In the genomic region with DNA sequence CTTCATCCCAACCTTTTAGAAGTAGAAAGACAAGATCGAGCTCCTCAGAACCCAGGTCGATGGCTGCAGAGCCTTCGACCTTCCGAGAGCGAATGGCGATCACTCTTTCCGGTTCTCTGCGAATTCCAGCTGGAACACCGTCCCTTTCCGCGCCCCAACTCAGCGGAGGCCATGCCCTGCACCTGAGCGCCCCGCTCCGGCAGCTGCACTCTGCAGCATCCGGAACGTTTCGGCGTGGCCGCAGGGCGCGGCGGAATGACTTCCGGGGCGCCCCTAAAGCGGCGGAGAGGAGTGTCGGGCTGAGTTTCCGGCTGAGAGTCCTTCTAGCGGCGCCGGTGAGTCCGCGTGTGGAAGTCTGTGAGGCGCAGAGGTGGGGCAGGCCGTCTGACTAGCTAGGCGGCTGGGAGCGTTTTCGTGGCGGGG, we compare ENCODE assay signal across 8 cellular contexts. TPM values are rescaled to one million over a fixed set of nuclear protein-coding genes. Genes with fewer than 3 reads are reported as not detected.
DNase-seq lines count a peak whose midpoint lies in the region; ATAC-seq and TF ChIP-seq lines count a peak whose summit lies in the region.
"Not testable (repeated sequence)": the region's sequence is repeated elsewhere in the genome, so short reads cannot be mapped to it uniquely, and the experiment has no call there.

A gene (plus strand): TSS at position 284 of the 423 bp plus-strand sequence. CDS start 4,942 bp downstream, outside the sequence.

- TF ChIP-seq CTCF in GM12875 (IDR thresholded peaks at IDR 0.05; ENCODE audit: borderline replicate concordance, insufficient read depth, low read depth, low read length), result peak; percentile 28; the same call in 1 of the 2 replicates
- TF ChIP-seq CTCF in HEK293 (tag by site-specific recombination; IDR thresholded peaks at IDR 0.05), result not testable (repeated sequence)

- H3K27ac ChIP-seq in HEK293 (ENCODE audit: extremely low read depth, low read depth, low read length) (peak within 1 kb of the TSS; percentile 12; the same call in 1 of the 2 replicates), KOPT-K1 (ENCODE audit: low read depth, low read length, poor library complexity, severe bottlenecking) (peak within 1 kb of the TSS; percentile 50)

- peak; percentile 71 to 74 for DNase-seq in activated CD4-positive, alpha-beta T cell treated with anti-CD3 and anti-CD28 coated beads, Interleukin-2, amount 50 U/mL, for 48 hours
- peak; percentile 49 to 69 for DNase-seq in central memory CD8-positive, alpha-beta T cell (ENCODE audit: low spot score in 2 of 2)
- not testable (repeated sequence) for DNase-seq in pulmonary artery endothelial cell (ENCODE audit: low read depth, low spot score)
- peak; percentile 53 for DNase-seq in superior temporal gyrus (ENCODE audit: extremely low spot score)

- not testable (repeated sequence) for H3K9me3 ChIP-seq in HEK293 (ENCODE audit: control insufficient read depth, insufficient read depth, low read depth, low read length); KOPT-K1 (ENCODE audit: insufficient read depth, low read length, poor library complexity, severe bottlenecking); iPS-15b (ENCODE audit: control insufficient read depth, insufficient read depth, low read length)

- CTCF ChIA-PET in HEK293 (lab: Yijun Ruan, JAX), result not testable (repeated sequence)

- H3K27ac Mint-ChIP-seq in central memory CD8-positive, alpha-beta T cell (ENCODE audit: low read depth), result peak within 1 kb of the TSS; percentile 96

- not testable (repeated sequence) for H3K9ac ChIP-seq in iPS-15b (ENCODE audit: low read depth, low read length)

- POLR2A ChIA-PET in HEK293 (lab: Yijun Ruan, JAX), result not testable (repeated sequence)

- H3K27me3 ChIP-seq in iPS-15b (ENCODE audit: control insufficient read depth, insufficient read depth, low read length), result not testable (repeated sequence)

- not testable (repeated sequence) for H3K36me3 ChIP-seq in HEK293 (ENCODE audit: control insufficient read depth in 2 of 2, insufficient read depth in 1 of 2, low read length in 2 of 2); KOPT-K1 (ENCODE audit: insufficient read depth, low read length); iPS-15b (ENCODE audit: control insufficient read depth, insufficient read depth, low read length)

- ATAC-seq in central memory CD8-positive, alpha-beta T cell (replicated peaks; ENCODE audit: extremely low read depth, poor library complexity, severe bottlenecking), result peak; percentile 99

- H3K27me3 Mint-ChIP-seq in central memory CD8-positive, alpha-beta T cell, result not testable (repeated sequence)

- not testable (repeated sequence) for H3K4me1 ChIP-seq in HEK293 (ENCODE audit: control insufficient read depth, insufficient read depth, low read length); iPS-15b (ENCODE audit: control insufficient read depth, insufficient read depth, low read length)

- H3K4me1 Mint-ChIP-seq in central memory CD8-positive, alpha-beta T cell, result not testable (repeated sequence)

- peak within 1 kb of the TSS; percentile 47 for H3K4me3 ChIP-seq in GM12875 (ENCODE audit: low read depth, low read length)
- H3K4me3 ChIP-seq in HEK293 (ENCODE audit: low read depth, low read length), result peak within 1 kb of the TSS; percentile 47
- peak within 1 kb of the TSS; percentile 70 for H3K4me3 ChIP-seq in iPS-15b (ENCODE audit: low read depth, low read length)

- H3K36me3 Mint-ChIP-seq in central memory CD8-positive, alpha-beta T cell (ENCODE audit: insufficient read depth), result not testable (repeated sequence)

- H3K9me3 Mint-ChIP-seq in central memory CD8-positive, alpha-beta T cell, result not testable (repeated sequence)

- H3K4me3 Mint-ChIP-seq in central memory CD8-positive, alpha-beta T cell, result peak within 1 kb of the TSS; percentile 88

TF ChIP-seq in HEK293, 187 proteins besides CTCF, POLR2A, EP300 and RAD21:
- TF ChIP-seq, protein P1, sequence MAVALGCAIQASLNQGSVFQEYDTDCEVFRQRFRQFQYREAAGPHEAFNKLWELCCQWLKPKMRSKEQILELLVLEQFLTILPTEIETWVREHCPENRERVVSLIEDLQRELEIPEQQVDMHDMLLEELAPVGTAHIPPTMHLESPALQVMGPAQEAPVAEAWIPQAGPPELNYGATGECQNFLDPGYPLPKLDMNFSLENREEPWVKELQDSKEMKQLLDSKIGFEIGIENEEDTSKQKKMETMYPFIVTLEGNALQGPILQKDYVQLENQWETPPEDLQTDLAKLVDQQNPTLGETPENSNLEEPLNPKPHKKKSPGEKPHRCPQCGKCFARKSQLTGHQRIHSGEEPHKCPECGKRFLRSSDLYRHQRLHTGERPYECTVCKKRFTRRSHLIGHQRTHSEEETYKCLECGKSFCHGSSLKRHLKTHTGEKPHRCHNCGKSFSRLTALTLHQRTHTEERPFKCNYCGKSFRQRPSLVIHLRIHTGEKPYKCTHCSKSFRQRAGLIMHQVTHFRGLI (tag by site-specific recombination; IDR thresholded peaks at IDR 0.05), result 0 out of 2 replicates have a peak, but pooled peaks have one; percentile 16
- peak; percentile 36; the same call in 1 of the 2 replicates for TF ChIP-seq ZBTB8A (tag by site-specific recombination; IDR thresholded peaks at IDR 0.05)
- TF ChIP-seq, protein P2, sequence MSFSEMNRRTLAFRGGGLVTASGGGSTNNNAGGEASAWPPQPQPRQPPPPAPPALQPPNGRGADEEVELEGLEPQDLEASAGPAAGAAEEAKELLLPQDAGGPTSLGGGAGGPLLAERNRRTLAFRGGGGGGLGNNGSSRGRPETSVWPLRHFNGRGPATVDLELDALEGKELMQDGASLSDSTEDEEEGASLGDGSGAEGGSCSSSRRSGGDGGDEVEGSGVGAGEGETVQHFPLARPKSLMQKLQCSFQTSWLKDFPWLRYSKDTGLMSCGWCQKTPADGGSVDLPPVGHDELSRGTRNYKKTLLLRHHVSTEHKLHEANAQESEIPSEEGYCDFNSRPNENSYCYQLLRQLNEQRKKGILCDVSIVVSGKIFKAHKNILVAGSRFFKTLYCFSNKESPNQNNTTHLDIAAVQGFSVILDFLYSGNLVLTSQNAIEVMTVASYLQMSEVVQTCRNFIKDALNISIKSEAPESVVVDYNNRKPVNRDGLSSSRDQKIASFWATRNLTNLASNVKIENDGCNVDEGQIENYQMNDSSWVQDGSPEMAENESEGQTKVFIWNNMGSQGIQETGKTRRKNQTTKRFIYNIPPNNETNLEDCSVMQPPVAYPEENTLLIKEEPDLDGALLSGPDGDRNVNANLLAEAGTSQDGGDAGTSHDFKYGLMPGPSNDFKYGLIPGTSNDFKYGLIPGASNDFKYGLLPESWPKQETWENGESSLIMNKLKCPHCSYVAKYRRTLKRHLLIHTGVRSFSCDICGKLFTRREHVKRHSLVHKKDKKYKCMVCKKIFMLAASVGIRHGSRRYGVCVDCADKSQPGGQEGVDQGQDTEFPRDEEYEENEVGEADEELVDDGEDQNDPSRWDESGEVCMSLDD (tag by site-specific recombination; IDR thresholded peaks at IDR 0.05), result 0 out of 2 replicates have a peak, but pooled peaks have one; percentile 22
- TF ChIP-seq, protein P3, sequence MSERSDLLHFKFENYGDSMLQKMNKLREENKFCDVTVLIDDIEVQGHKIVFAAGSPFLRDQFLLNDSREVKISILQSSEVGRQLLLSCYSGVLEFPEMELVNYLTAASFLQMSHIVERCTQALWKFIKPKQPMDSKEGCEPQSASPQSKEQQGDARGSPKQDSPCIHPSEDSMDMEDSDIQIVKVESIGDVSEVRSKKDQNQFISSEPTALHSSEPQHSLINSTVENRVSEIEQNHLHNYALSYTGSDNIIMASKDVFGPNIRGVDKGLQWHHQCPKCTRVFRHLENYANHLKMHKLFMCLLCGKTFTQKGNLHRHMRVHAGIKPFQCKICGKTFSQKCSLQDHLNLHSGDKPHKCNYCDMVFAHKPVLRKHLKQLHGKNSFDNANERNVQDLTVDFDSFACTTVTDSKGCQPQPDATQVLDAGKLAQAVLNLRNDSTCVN (tag by site-specific recombination; optimal IDR thresholded peaks at IDR 0.05), result peak; percentile 46
- peak; percentile 36; the same call in 1 of the 2 replicates for TF ChIP-seq ZNF501 (tag by site-specific recombination; IDR thresholded peaks at IDR 0.05)
- peak; percentile 61 for TF ChIP-seq ZBTB17 (tag by site-specific recombination; IDR thresholded peaks at IDR 0.05)
- TF ChIP-seq, protein P4, sequence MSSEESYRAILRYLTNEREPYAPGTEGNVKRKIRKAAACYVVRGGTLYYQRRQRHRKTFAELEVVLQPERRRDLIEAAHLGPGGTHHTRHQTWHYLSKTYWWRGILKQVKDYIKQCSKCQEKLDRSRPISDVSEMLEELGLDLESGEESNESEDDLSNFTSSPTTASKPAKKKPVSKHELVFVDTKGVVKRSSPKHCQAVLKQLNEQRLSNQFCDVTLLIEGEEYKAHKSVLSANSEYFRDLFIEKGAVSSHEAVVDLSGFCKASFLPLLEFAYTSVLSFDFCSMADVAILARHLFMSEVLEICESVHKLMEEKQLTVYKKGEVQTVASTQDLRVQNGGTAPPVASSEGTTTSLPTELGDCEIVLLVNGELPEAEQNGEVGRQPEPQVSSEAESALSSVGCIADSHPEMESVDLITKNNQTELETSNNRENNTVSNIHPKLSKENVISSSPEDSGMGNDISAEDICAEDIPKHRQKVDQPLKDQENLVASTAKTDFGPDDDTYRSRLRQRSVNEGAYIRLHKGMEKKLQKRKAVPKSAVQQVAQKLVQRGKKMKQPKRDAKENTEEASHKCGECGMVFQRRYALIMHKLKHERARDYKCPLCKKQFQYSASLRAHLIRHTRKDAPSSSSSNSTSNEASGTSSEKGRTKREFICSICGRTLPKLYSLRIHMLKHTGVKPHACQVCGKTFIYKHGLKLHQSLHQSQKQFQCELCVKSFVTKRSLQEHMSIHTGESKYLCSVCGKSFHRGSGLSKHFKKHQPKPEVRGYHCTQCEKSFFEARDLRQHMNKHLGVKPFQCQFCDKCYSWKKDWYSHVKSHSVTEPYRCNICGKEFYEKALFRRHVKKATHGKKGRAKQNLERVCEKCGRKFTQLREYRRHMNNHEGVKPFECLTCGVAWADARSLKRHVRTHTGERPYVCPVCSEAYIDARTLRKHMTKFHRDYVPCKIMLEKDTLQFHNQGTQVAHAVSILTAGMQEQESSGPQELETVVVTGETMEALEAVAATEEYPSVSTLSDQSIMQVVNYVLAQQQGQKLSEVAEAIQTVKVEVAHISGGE (tag by site-specific recombination; conservative IDR thresholded peaks at IDR 0.05; ENCODE audit: low read depth), result peak; percentile 92
- TF ChIP-seq ZNF335 (tag by site-specific recombination; conservative IDR thresholded peaks at IDR 0.05), result 0 out of 2 replicates have a peak, but pooled peaks have one; percentile 20

RNA-seq across cellular contexts. Expression of the gene that starts here (rescaled TPM):
- 38.2 and 43.5 TPM in 2 replicates for total RNA-seq in pulmonary artery endothelial cell
